26 cellular contexts compared by ENCODE assay signal in the genomic region with DNA sequence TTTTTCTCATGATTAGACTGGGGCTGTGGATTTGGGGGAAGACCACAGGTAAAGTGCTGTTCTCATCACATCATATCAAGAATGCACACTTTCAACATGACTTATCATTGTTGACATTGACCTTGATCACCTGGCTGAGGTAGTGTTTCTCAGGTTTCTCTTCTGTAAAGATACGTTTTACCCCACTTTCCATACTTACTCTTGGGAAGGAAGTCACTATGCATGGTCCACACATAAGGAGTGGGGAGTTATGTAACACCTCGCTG. TPM values are rescaled to one million over a fixed set of nuclear protein-coding genes. Genes with fewer than 3 reads are reported as not detected.
DNase-seq lines count a peak whose midpoint lies in the region; ATAC-seq and TF ChIP-seq lines count a peak whose summit lies in the region.
"Had no signal": no experiment of that assay in that cellular context is flagged by ENCODE, and none has a peak within 500 bp of the region (broad histone marks: within the 10 kb centered on the region; RNA-seq: fewer than 3 reads in every experiment).

No MANE protein-coding gene starts in this region.

- TF ChIP-seq CTCF in progenitor cell of endocrine pancreas (IDR thresholded peaks at IDR 0.05; ENCODE audit: unreplicated experiment) = no peak

- no peak overlapping the region for H2AFZ ChIP-seq in Karpas-422 (ENCODE audit: low read length)
- H2AFZ ChIP-seq: parathyroid adenoma, PC-9 had no signal

- peaks cover 2 to 19% of the 10 kb centered on the region in 2 donors for H3K36me3 Mint-ChIP-seq in activated T-cell treated with anti-CD3 and anti-CD28 coated beads, Interleukin-2, amount 50 U/mL, for 72 hours (ENCODE audit: insufficient read depth in 2 of 2)
- H3K36me3 Mint-ChIP-seq in activated naive CD8-positive, alpha-beta T cell = peaks cover 18% of the 10 kb centered on the region
- H3K36me3 Mint-ChIP-seq in progenitor cell of endocrine pancreas (ENCODE audit: insufficient read depth) = peaks cover 41% of the 10 kb centered on the region
- H3K36me3 Mint-ChIP-seq: natural killer cell had no signal

- peaks cover 0 to 2% of the 10 kb centered on the region in 2 donors for H3K9me3 Mint-ChIP-seq in activated T-cell treated with anti-CD3 and anti-CD28 coated beads, Interleukin-2, amount 50 U/mL, for 72 hours
- no peaks in the 10 kb centered on the region for H3K9me3 Mint-ChIP-seq in activated naive CD8-positive, alpha-beta T cell (ENCODE audit: low read depth)
- H3K9me3 Mint-ChIP-seq in progenitor cell of endocrine pancreas (ENCODE audit: low read depth) = peaks cover 7% of the 10 kb centered on the region
- H3K9me3 Mint-ChIP-seq: natural killer cell; stimulated activated memory B cell treated with anti-CD40 and anti-IgM and Interleukin-4, amounts not matched to agents 10 μg/mL and 1 μg/mL and 100 μg/mL, for 72 hours; T-helper 1 cell treated with Interleukin-12 subunit alpha and Interleukin-12 subunit beta and Interleukin-4 antibody, amounts not matched to agents 30 μg/mL and 1 μg/mL, for 36 hours had no signal

- no peaks in the 10 kb centered on the region for H3K27me3 Mint-ChIP-seq in activated T-cell treated with anti-CD3 and anti-CD28 coated beads, Interleukin-2, amount 50 U/mL, for 72 hours (ENCODE audit: low read depth)
- H3K27me3 Mint-ChIP-seq in activated naive CD8-positive, alpha-beta T cell = no peaks in the 10 kb centered on the region
- no peaks in the 10 kb centered on the region for H3K27me3 Mint-ChIP-seq in progenitor cell of endocrine pancreas
- H3K27me3 Mint-ChIP-seq: stimulated activated memory B cell treated with anti-CD40 and anti-IgM and Interleukin-4, amounts not matched to agents 10 μg/mL and 1 μg/mL and 100 μg/mL, for 72 hours had no signal

- H3K4me3 ChIP-seq in Karpas-422 (ENCODE audit: low read length) = no peak overlapping the region
- H3K4me3 ChIP-seq: PC-9, sigmoid colon, thyroid gland had no signal

- in situ Hi-C loops in ACHN (cut with HindIII; ENCODE audit: low pct_ligation_motif_present, low pct_unique_long_range_greater_than_20kb, low sequenced_read_pairs) = no loop called here

- H3K9me3 ChIP-seq in Karpas-422 (ENCODE audit: low read length) = no peaks in the 10 kb centered on the region
- H3K9me3 ChIP-seq: ascending aorta, sigmoid colon, thyroid gland had no signal

- no peaks in the 10 kb centered on the region; the same call in 1 of the 2 replicates for H4K20me1 ChIP-seq in Karpas-422 (ENCODE audit: insufficient read depth, low read depth, low read length)

- peaks cover 95% of the 10 kb centered on the region for H3K4me1 Mint-ChIP-seq in activated T-cell treated with anti-CD3 and anti-CD28 coated beads, Interleukin-2, amount 50 U/mL, for 72 hours (ENCODE audit: low read depth)
- peaks cover 84% of the 10 kb centered on the region for H3K4me1 Mint-ChIP-seq in activated naive CD8-positive, alpha-beta T cell (ENCODE audit: low read depth)
- H3K4me1 Mint-ChIP-seq in progenitor cell of endocrine pancreas (ENCODE audit: low read depth) = peaks cover 44% of the 10 kb centered on the region

- H3K4me1 ChIP-seq in Karpas-422 (ENCODE audit: low read length) = peaks cover 32% of the 10 kb centered on the region

- ATAC-seq in activated T-cell treated with anti-CD3 and anti-CD28 coated beads, Interleukin-2, amount 50 U/mL, for 72 hours (replicated peaks in 1 of 2) = peak; percentile 73 to 85
- ATAC-seq: natural killer cell; stimulated activated memory B cell treated with anti-CD40 and anti-IgM and Interleukin-4, amounts not matched to agents 10 μg/mL and 1 μg/mL and 100 μg/mL, for 72 hours had no signal

- peak overlapping the region; percentile 53 for H3K4me2 ChIP-seq in Karpas-422 (ENCODE audit: low read depth, low read length, poor library complexity, severe bottlenecking)
- H3K4me2 ChIP-seq: PC-9 had no signal

- H3K27me3 ChIP-seq in Karpas-422 (ENCODE audit: low read length) = no peaks in the 10 kb centered on the region
- H3K27me3 ChIP-seq: ascending aorta, sigmoid colon, thyroid gland had no signal

- H3K4me3 Mint-ChIP-seq in activated T-cell treated with anti-CD3 and anti-CD28 coated beads, Interleukin-2, amount 50 U/mL, for 72 hours = peak overlapping the region; percentile 59 to 68
- peak overlapping the region; percentile 69 for H3K4me3 Mint-ChIP-seq in activated naive CD8-positive, alpha-beta T cell
- H3K4me3 Mint-ChIP-seq in progenitor cell of endocrine pancreas (ENCODE audit: low read depth) = peak overlapping the region; percentile 25
- H3K4me3 Mint-ChIP-seq: natural killer cell; stimulated activated memory B cell treated with anti-CD40 and anti-IgM and Interleukin-4, amounts not matched to agents 10 μg/mL and 1 μg/mL and 100 μg/mL, for 72 hours; T-helper 1 cell treated with Interleukin-12 subunit alpha and Interleukin-12 subunit beta and Interleukin-4 antibody, amounts not matched to agents 30 μg/mL and 1 μg/mL, for 36 hours had no signal

- peaks cover 100% of the 10 kb centered on the region for H3K79me2 ChIP-seq in Karpas-422 (ENCODE audit: low read length)

- no peaks in the 10 kb centered on the region for H3K9me2 ChIP-seq in Karpas-422 (replicated peaks; ENCODE audit: insufficient read depth, low read length)

- DNase-seq in activated T-cell treated with anti-CD3 and anti-CD28 coated beads, Interleukin-2, amount 50 U/mL, for 72 hours = peak; percentile 23 to 40
- no peak for DNase-seq in activated T-cell treated with anti-CD3 and anti-CD28 coated beads for 4 hours
- DNase-seq in Karpas-422 = no peak
- no peak for DNase-seq in progenitor cell of endocrine pancreas (ENCODE audit: low spot score, unreplicated experiment)
- DNase-seq in NCI-H69 (lab: John Stamatoyannopoulos, UW) = no peak
- DNase-seq in ACHN = no peak
- no peak for DNase-seq in hypothalamus (lab: John Stamatoyannopoulos, UW)
- DNase-seq: activated CD8-positive, alpha-beta memory T cell treated with anti-CD3 and anti-CD28 coated beads for 24 hours; activated gamma-delta T cell; central memory CD4-positive, alpha-beta T cell; GDM1; KBM-7; kidney glomerular epithelial cell; mesendoderm; natural killer cell; NCI-H187 treated with DMSO at 0.1 percent for 48 hours; NCI-H82; PC-9; sigmoid colon; thyroid gland had no signal

- no peak overlapping the region for H3K9ac ChIP-seq in Karpas-422 (ENCODE audit: low read length)
- H3K9ac ChIP-seq: parathyroid adenoma had no signal

- H3K27ac Mint-ChIP-seq in activated T-cell treated with anti-CD3 and anti-CD28 coated beads, Interleukin-2, amount 50 U/mL, for 72 hours = peak overlapping the region; percentile 13
- H3K27ac Mint-ChIP-seq in activated naive CD8-positive, alpha-beta T cell = peak overlapping the region; percentile 83
- H3K27ac Mint-ChIP-seq in progenitor cell of endocrine pancreas = peak overlapping the region; percentile 46
- H3K27ac Mint-ChIP-seq: natural killer cell; stimulated activated memory B cell treated with anti-CD40 and anti-IgM and Interleukin-4, amounts not matched to agents 10 μg/mL and 1 μg/mL and 100 μg/mL, for 72 hours; T-helper 1 cell treated with Interleukin-12 subunit alpha and Interleukin-12 subunit beta and Interleukin-4 antibody, amounts not matched to agents 30 μg/mL and 1 μg/mL, for 36 hours had no signal

- H3K27ac ChIP-seq in Karpas-422 (ENCODE audit: low read length) = no peak overlapping the region
- H3K27ac ChIP-seq: C4-2B, parathyroid adenoma, PC-9, thyroid gland had no signal

- H3K36me3 ChIP-seq in Karpas-422 (ENCODE audit: insufficient read depth, low read length) = peaks cover 20% of the 10 kb centered on the region
- H3K36me3 ChIP-seq: thyroid gland had no signal

RNA-seq across cellular contexts. Expression of a gene that starts 9.8 kb away (rescaled TPM):
- total RNA-seq in activated T-cell treated with anti-CD3 and anti-CD28 coated beads, Interleukin-2, amount 50 U/mL, for 72 hours = 10 to 100 TPM; 63.1 to 73.1 TPM
- total RNA-seq in Karpas-422 (2014; rRNA removed; shearing (Covaris generic); ENCODE audit: low replicate concordance) = 40.5 and 41.3 TPM in 2 replicates
- total RNA-seq in progenitor cell of endocrine pancreas = 228 and 247 TPM in 2 replicates

Comparison
In these comparisons a context has a peak if more than half of its experiments do, and no peak if none do; other contexts are left out.
1. DNase-seq: peak in activated T-cell treated with anti-CD3 and anti-CD28 coated beads, Interleukin-2, amount 50 U/mL, for 72 hours (2 of 2); none in activated T-cell treated with anti-CD3 and anti-CD28 coated beads for 4 hours (single experiment), Karpas-422 (single experiment), progenitor cell of endocrine pancreas (single experiment), NCI-H69 (single experiment), ACHN (single experiment) and hypothalamus (0 of 51).
2. H3K27ac Mint-ChIP-seq: peak in every context shown above with its lines; median percentile 83 in activated naive CD8-positive, alpha-beta T cell; 46 in progenitor cell of endocrine pancreas; 13 in activated T-cell treated with anti-CD3 and anti-CD28 coated beads, Interleukin-2, amount 50 U/mL, for 72 hours.
3. Peak in every context shown above with its lines, with median percentiles within 50 percentile points of each other: H3K4me3 Mint-ChIP-seq.